23 cellular contexts compared by ENCODE assay signal in the genomic region with DNA sequence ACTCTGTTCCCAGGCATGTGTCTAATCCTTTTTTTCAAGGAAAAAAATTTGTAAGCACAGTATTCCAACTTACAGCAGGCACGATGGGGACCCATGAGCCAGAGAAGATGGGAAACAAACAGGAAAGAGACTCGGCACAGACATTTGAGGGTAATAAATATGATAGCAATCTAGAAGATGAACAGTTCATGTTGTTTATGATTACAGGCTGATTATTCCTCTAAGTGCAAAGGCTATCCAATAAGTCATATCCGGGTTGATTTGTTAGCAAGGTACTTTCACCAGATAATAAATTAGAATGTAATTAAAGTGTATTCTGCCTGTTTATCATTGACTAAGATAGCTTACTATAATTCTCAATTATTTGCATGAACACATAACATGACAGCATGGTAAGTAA.
"Had no signal": no experiment of that assay in that cellular context is flagged by ENCODE, and none has a peak within 500 bp of the region (broad histone marks: within the 10 kb centered on the region; RNA-seq: fewer than 3 reads in every experiment).

No MANE protein-coding gene starts in this region.

- H3K27ac ChIP-seq: HL-60, KMS-11, SJSA1 had no signal

- H3K36me3 ChIP-seq: SJSA1 had no signal

- H3K27ac Mint-ChIP-seq: IgD-negative memory B cell, T-cell had no signal

- H3K4me2 ChIP-seq: KMS-11 had no signal

- H3K27me3 Mint-ChIP-seq: IgD-negative memory B cell, T-cell had no signal

- DNase-seq: Kasumi-1, MM.1S, NCI-H1092 treated with DMSO at 0.1 percent for 48 hours, NCI-H1436 treated with DMSO at 0.1 percent for 48 hours, NCI-H1694, NCI-H187 treated with DMSO at 0.1 percent for 48 hours, NCI-H2029 treated with DMSO at 0.1 percent for 48 hours, NCI-H2171 treated with DMSO at 0.1 percent for 48 hours, NCI-H345, NCI-H446 treated with DMSO at 0.1 percent for 48 hours, NCI-H510A treated with DMSO at 0.1 percent for 48 hours, NCI-H69, NCI-H774, Right ventricle myocardium superior, RPMI8226, SIG-M5, SW 1271, T-cell had no signal

- H3K4me1 ChIP-seq: SJSA1 had no signal

- ATAC-seq: K562, T-cell had no signal

- H3K9me3 Mint-ChIP-seq: T-cell had no signal

- H3K4me3 Mint-ChIP-seq: IgD-negative memory B cell, T-cell had no signal

- H3K4me3 ChIP-seq: K562, SJSA1 had no signal

- H3K9me3 ChIP-seq: SJSA1 had no signal

- H3K27me3 ChIP-seq: SJSA1 had no signal

- H3K9ac ChIP-seq: KMS-11 had no signal
